Comparison of ENCODE assay signal across 8 cellular contexts in the genomic region with DNA sequence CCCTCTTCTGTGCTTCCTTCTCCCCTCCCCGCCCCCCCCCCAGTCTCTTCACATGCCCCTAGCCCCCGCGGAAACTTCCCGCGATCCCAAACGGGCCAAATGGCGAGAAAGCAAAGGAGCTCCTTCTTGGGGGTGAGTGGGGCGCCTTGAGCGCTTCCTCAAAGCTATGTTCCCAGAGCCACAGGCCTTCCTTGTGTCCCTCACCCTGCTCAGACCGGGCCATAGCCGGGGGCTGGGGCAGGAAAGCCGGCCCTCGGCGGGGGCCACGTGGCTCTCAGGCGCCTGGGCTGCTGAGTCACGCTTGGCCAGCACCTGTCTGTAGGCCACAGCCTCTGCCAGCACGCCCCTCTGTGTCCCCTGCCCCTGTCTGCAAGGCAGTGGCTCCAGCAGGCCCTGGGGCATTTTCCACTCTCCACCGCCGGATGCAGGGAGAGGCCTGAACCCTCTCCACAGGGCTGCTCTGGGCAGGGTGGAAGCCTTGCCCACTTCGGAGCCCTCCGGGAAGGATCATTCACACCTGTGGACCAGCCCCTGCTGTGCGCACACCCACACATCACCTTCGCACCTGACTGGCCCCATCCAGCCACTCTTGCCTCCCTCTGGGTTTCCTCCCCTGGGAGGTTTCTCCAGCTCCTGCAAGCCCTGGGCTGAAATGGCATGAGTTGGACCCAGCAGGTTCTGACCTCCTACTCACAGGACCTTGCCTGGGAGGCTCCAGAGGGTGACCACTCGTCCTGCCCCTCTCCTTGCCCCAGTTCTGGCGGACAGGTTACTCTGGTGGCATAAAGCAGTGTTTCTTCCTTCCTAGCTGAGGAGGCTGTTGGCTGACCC. TPM values are rescaled to one million over a fixed set of nuclear protein-coding genes. Genes with fewer than 3 reads are reported as not detected.
DNase-seq lines count a peak whose midpoint lies in the region; TF ChIP-seq lines count a peak whose summit lies in the region.

No MANE protein-coding gene starts in this region.

- H3K4me3 ChIP-seq in mucosa of stomach (ENCODE audit: low read length) (peak overlapping the region; percentile 57), testis (peak overlapping the region; percentile 22 to 60)

- H3K9ac ChIP-seq in mucosa of stomach (ENCODE audit: low read length): peak overlapping the region; percentile 97

- peaks cover 57% of the 10 kb centered on the region for H3K4me1 ChIP-seq in mucosa of stomach (ENCODE audit: control insufficient read depth, insufficient read depth, low read length)
- peaks cover 63% of the 10 kb centered on the region for H3K4me1 ChIP-seq in testis

- TF ChIP-seq CTCF in testis (IDR thresholded peaks at IDR 0.05): no peak

- intact Hi-C loops in testis (cut with DNase I; ENCODE audit: low total_unique reads): no loop called here

- H3K27me3 ChIP-seq in mucosa of stomach (ENCODE audit: control insufficient read depth, insufficient read depth, low read length) (no peaks in the 10 kb centered on the region), testis (no peaks in the 10 kb centered on the region)

- no peak for TF ChIP-seq POLR2A in erythroblast (IDR thresholded peaks at IDR 0.05; ENCODE audit: low read length)
- TF ChIP-seq POLR2A in testis (IDR thresholded peaks at IDR 0.05): no peak

- H3K9me3 ChIP-seq in mucosa of stomach (ENCODE audit: control insufficient read depth, low read length): no peaks in the 10 kb centered on the region
- no peaks in the 10 kb centered on the region for H3K9me3 ChIP-seq in testis

- peak overlapping the region; percentile 100 for H3K27ac ChIP-seq in testis

- in situ Hi-C loops in KBM-7 (cut with MboI; ENCODE audit: low pct_unique_long_range_greater_than_20kb, low sequenced_read_pairs): no loop called here

- WGBS in testis, 2 donors: 19 to 24% methylated on average over 13 to 18 of the region's 26 CpGs

- peak; percentile 54 for DNase-seq in activated naive CD4-positive, alpha-beta T cell treated with Interleukin-2 at 50 U/mL for 16 hours
- no peak for DNase-seq in activated naive CD4-positive, alpha-beta T cell (lab: John Stamatoyannopoulos, UW)
- DNase-seq in KBM-7 (peak; percentile 47), erythroblast (lab: John Stamatoyannopoulos, UW) (peak; percentile 65 to 77), testis (peak; percentile 73), germinal center (ENCODE audit: low spot score) (no peak)
- peak; percentile 49 to 53 for DNase-seq in activated CD4-positive, alpha-beta T cell treated with anti-CD3 and anti-CD28 coated beads, Interleukin-2, amount 50 U/mL, for 48 hours

- H3K36me3 ChIP-seq in mucosa of stomach (ENCODE audit: control insufficient read depth, insufficient read depth, low read length) (peaks cover 5% of the 10 kb centered on the region), testis (ENCODE audit: low read depth, missing control alignments) (no peaks in the 10 kb centered on the region)

RNA-seq across cellular contexts. Expression of a gene that starts 1.2 kb away (rescaled TPM):
- total RNA-seq in testis: 100 to 1,000 TPM; 192 to 255 TPM
- 165 TPM for polyA plus RNA-seq in testis (ENCODE audit: insufficient read depth, low read depth, low replicate concordance)

RNA-seq across cellular contexts. Expression of a gene that starts 12.8 kb away (rescaled TPM):
- total RNA-seq in testis: 100 to 1,000 TPM; 149 to 152 TPM
- polyA plus RNA-seq in testis (ENCODE audit: insufficient read depth, low read depth, low replicate concordance): 67.9 TPM

RNA-seq across cellular contexts. Expression of a gene that starts 25.7 kb away (rescaled TPM):
- total RNA-seq in testis: 10 to 100 TPM in 1 of 2 donors, 1 to 10 TPM in 1; 3.7 to 10.3 TPM
- polyA plus RNA-seq in testis (ENCODE audit: insufficient read depth, low read depth, low replicate concordance): 4.8 TPM

RNA-seq across cellular contexts. Expression of a gene that starts 39.1 kb away (rescaled TPM):
- total RNA-seq in testis: 10 to 100 TPM; 58.7 to 61.4 TPM
- polyA plus RNA-seq in testis (ENCODE audit: insufficient read depth, low read depth, low replicate concordance): 34.9 TPM

Comparison
In these comparisons a context has a peak if more than half of its experiments do, and no peak if none do; other contexts are left out.
1. DNase-seq: peak in activated naive CD4-positive, alpha-beta T cell treated with Interleukin-2 at 50 U/mL for 16 hours (single experiment), KBM-7 (single experiment), activated CD4-positive, alpha-beta T cell treated with anti-CD3 and anti-CD28 coated beads, Interleukin-2, amount 50 U/mL, for 48 hours (2 of 2), erythroblast (2 of 2) and testis (single experiment); none in activated naive CD4-positive, alpha-beta T cell (0 of 4) and germinal center (single experiment).